ENCODE assay signal across 1 cellular context in genomic region chr12:131525795-131526508, GRCh38.
TF ChIP-seq lines count a peak whose summit lies in the region.

No MANE protein-coding gene starts in this region.

TF ChIP-seq in H1, 55 proteins besides CTCF, POLR2A, EP300 and RAD21 (continued from another document):
- no peak for TF ChIP-seq ZNF274 (IDR thresholded peaks at IDR 0.05; ENCODE audit: borderline replicate concordance, extremely low read depth, low read length)
- TF ChIP-seq KDM5A (IDR thresholded peaks at IDR 0.05; ENCODE audit: low read length): no peak
- TF ChIP-seq PHF8 (conservative IDR thresholded peaks at IDR 0.05; ENCODE audit: low read depth, low read length): no peak
- no peak for TF ChIP-seq BCL11A (IDR thresholded peaks at IDR 0.05; ENCODE audit: low read depth in 2 of 2, low read length in 2 of 2)
- TF ChIP-seq TAF7 (optimal IDR thresholded peaks at IDR 0.05; ENCODE audit: borderline replicate concordance, low read depth, low read length): no peak
- no peak for TF ChIP-seq HDAC2 (IDR thresholded peaks at IDR 0.05; ENCODE audit: borderline replicate concordance in 1 of 2, low read depth in 2 of 2, low read length in 2 of 2)
- TF ChIP-seq RBBP5 (IDR thresholded peaks at IDR 0.05; ENCODE audit: borderline replicate concordance, low read depth, low read length): no peak
